In the genomic region with DNA sequence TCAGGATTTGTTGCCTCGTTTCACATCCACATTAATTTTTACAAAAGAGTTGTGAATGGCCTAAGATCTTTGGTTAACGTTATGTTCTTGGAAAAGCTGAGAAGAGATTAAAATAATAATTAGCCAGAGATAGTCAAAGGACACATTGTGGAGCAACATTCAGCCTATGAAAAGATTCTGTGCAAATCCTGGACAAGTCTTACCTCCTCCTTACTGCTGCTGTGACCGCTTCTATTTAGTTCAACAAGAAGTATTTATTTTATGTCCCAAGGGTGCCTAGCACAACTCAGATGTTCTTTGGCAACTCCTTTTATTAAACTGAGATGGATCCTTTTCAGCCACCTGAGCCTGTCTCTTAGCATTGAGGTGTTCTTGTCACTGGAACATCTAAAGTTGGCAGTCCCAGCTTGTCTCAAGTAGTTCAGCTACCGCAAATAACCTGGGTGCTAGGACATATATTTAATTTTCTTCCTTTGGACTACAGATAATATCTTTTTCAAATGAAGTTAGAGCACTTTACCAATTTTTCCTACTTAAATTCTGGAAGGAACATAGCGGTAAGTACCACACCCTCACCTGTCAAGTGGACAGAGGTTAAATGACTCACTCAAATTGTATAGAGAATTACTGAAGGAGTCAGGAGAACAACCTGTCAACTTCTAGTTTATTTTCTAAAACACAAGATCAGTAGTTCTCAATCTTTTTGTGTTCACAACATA, we compare ENCODE assay signal across 29 cellular contexts.
DNase-seq lines count a peak whose midpoint lies in the region; ATAC-seq and TF ChIP-seq lines count a peak whose summit lies in the region.
"Had no signal": no experiment of that assay in that cellular context is flagged by ENCODE, and none has a peak within 500 bp of the region (broad histone marks: within the 10 kb centered on the region; RNA-seq: fewer than 3 reads in every experiment).

No MANE protein-coding gene starts in this region.

- peak overlapping the region; percentile 51 for H3K4me2 ChIP-seq in HCT116 (ENCODE audit: low read length)
- H3K4me2 ChIP-seq: SK-N-SH had no signal

- ATAC-seq in HCT116 (no peak), lower lobe of right lung (peak; percentile 39 to 76), gastrocnemius medialis (peak; percentile 89), HG03571 (IDR thresholded peaks at IDR 0.05; ENCODE audit: unreplicated experiment) (no peak)
- ATAC-seq: WTC11 had no signal

- peaks cover 11% of the 10 kb centered on the region; the same call in 1 of the 2 replicates for H4K20me1 ChIP-seq in HCT116 (ENCODE audit: insufficient read depth)

- H3K4me3 ChIP-seq in HCT116 (replicated peaks in 1 of 2; ENCODE audit: low read depth in 1 of 2, low read length in 2 of 2) (no peak overlapping the region), lower lobe of right lung (no peak overlapping the region), gastrocnemius medialis (peak overlapping the region in 2 of 4 donors; percentile 6)
- H3K4me3 ChIP-seq: ascending aorta, BLaER1, heart right ventricle, right atrium auricular region, stomach, thyroid gland had no signal

- intact Hi-C loops in HCT116 (cut with micrococcal nuclease) (no loop called here), lower lobe of right lung (cut with DNase I) (no loop called here), gastrocnemius medialis (cut with DNase I; ENCODE audit: low total_unique reads) (no loop called here)

- TF ChIP-seq RAD21 in HCT116 (IDR thresholded peaks at IDR 0.05; ENCODE audit: low read depth): no peak

- DNase-seq in HCT116 (ENCODE audit: low read depth, low spot score) (peak; percentile 4), RWPE1 (ENCODE audit: low spot score) (peak; percentile 13), lower lobe of right lung (no peak), gastrocnemius medialis (peak; percentile 18 to 36), NCI-H1105 treated with DMSO at 0.1 percent for 48 hours (lab: John Stamatoyannopoulos, UW) (no peak), amygdala (lab: John Stamatoyannopoulos, UW) (no peak), GM10266 (ENCODE audit: extremely low spot score) (no peak)
- DNase-seq: activated CD4-positive, alpha-beta T cell treated with anti-CD3 and anti-CD28 coated beads, Interleukin-2, amount 50 U/mL, for 1 hour; activated gamma-delta T cell; activated naive CD8-positive, alpha-beta T cell treated with anti-CD3 and anti-CD28 coated beads, Interleukin-2, amount 10 ng/mL, durations not matched to agents 7 days and 5 days; activated T-cell treated with anti-CD3 and anti-CD28 coated beads, Interleukin-2, amount 50 U/mL, for 1 hour; dermis blood vessel endothelial cell; endodermal cell; foreskin fibroblast; heart right ventricle; Kasumi-1; mammary epithelial cell; MV-4-11; NCI-H2107; SK-N-SH; stimulated activated CD4-positive, alpha-beta T cell treated with anti-CD3 and anti-CD28 coated beads, Interleukin-12 subunit alpha, Interleukin-12 subunit beta, amount 100 ng/mL, for 4 hours; stimulated activated CD4-positive, alpha-beta T cell treated with anti-CD3 and anti-CD28 coated beads, Interleukin-4, amount 100 ng/mL, for 1 hour; thyroid gland had no signal

- POLR2A ChIA-PET in HCT116 (lab: Charles Lee): no interaction called here
- POLR2A ChIA-PET in RWPE1 (lab: Yijun Ruan, JAX; ENCODE audit: low non-redundant PET): no interaction called here

- H3K4me1 ChIP-seq in HCT116 (ENCODE audit: control insufficient read depth in 1 of 2, insufficient read depth in 2 of 2, low read length in 2 of 2) (peaks cover 9 to 38% of the 10 kb centered on the region in 2 experiments), lower lobe of right lung (peaks cover 15% of the 10 kb centered on the region), gastrocnemius medialis (peaks cover 26 to 28% of the 10 kb centered on the region in 2 donors)
- H3K4me1 ChIP-seq: thyroid gland had no signal

- CTCF ChIA-PET in HCT116 (lab: Charles Lee) (interaction anchor here (1.5 kb wide), 1 partner anchor 57 kb away, joined by 3 read pairs; no protein-coding TSS in a partner anchor), RWPE1 (lab: Yijun Ruan, JAX) (no interaction called here)

- TF ChIP-seq CTCF in HCT116 (IDR thresholded peaks at IDR 0.05 in 2 of 3, conservative IDR thresholded peaks at IDR 0.05 in 1 of 3; ENCODE audit: borderline replicate concordance in 1 of 3, insufficient read depth in 1 of 3, low read depth in 2 of 3, low read length in 2 of 3): no peak
- no peak for TF ChIP-seq CTCF in RWPE1 (conservative IDR thresholded peaks at IDR 0.05; ENCODE audit: low read depth)
- TF ChIP-seq CTCF in lower lobe of right lung (IDR thresholded peaks at IDR 0.05): no peak
- TF ChIP-seq CTCF in gastrocnemius medialis (IDR thresholded peaks at IDR 0.05 in 4 of 5, conservative IDR thresholded peaks at IDR 0.05 in 1 of 5): no peak
- TF ChIP-seq CTCF in GM10266 (IDR thresholded peaks at IDR 0.05; ENCODE audit: control insufficient read depth, insufficient read depth, low read depth, missing control alignments): no peak

- BruUV-seq in HCT116 (replicated peaks; lab: Mats Ljungman, UMichigan): no TSS peak

- 0 out of 2 replicates have a peak overlapping the region, but pooled peaks have one; percentile 14 for H3K9ac ChIP-seq in HCT116 (ENCODE audit: low read length)
- H3K9ac ChIP-seq: SK-N-SH had no signal

- no peak overlapping the region for H3K27ac ChIP-seq in HCT116 (ENCODE audit: low read depth, low read length)
- H3K27ac ChIP-seq in RWPE1: no peak overlapping the region
- H3K27ac ChIP-seq in lower lobe of right lung: no peak overlapping the region
- peak overlapping the region; percentile 55 to 87 (median 66) for H3K27ac ChIP-seq in gastrocnemius medialis
- H3K27ac ChIP-seq: ascending aorta, BLaER1, right atrium auricular region, thyroid gland had no signal

- in situ Hi-C loops in gastrocnemius medialis (cut with MboI; ENCODE audit: low sequenced_read_pairs in 4 of 4): no loop called here

- no peaks in the 10 kb centered on the region; the same call in 1 of the 2 replicates for H3K79me2 ChIP-seq in HCT116 (ENCODE audit: insufficient read depth, low read length)

- no peaks in the 10 kb centered on the region for H3K9me2 ChIP-seq in HCT116 (ENCODE audit: insufficient read depth)
- H3K9me2 ChIP-seq: SK-N-SH had no signal

- RAD21 ChIA-PET in HCT116 (lab: Charles Lee; ENCODE audit: low non-redundant PET in 1 of 2, low total read pairs in 2 of 2, uncharacterized antibody in 2 of 2, unreplicated experiment in 2 of 2): no interaction called here

- TF ChIP-seq POLR2A in HCT116 (IDR thresholded peaks at IDR 0.05; ENCODE audit: borderline replicate concordance, extremely low read depth, insufficient read depth, insufficient read length): no peak
- no peak for TF ChIP-seq POLR2A in gastrocnemius medialis (IDR thresholded peaks at IDR 0.05)

- no peak overlapping the region for H2AFZ ChIP-seq in HCT116 (ENCODE audit: low read depth, low read length, poor library complexity, severe bottlenecking)

- H3K9me3 ChIP-seq in HCT116 (ENCODE audit: control insufficient read depth in 1 of 2, insufficient read depth in 1 of 2, low read depth in 1 of 2, low read length in 2 of 2) (no peaks in the 10 kb centered on the region), lower lobe of right lung (no peaks in the 10 kb centered on the region), gastrocnemius medialis (no peaks in the 10 kb centered on the region)
- H3K9me3 ChIP-seq: ascending aorta, BLaER1, heart right ventricle, right atrium auricular region, SK-N-SH, stomach, thyroid gland had no signal

- H3K27me3 ChIP-seq in HCT116 (ENCODE audit: insufficient read depth, low read length) (no peaks in the 10 kb centered on the region), lower lobe of right lung (ENCODE audit: low read depth) (no peaks in the 10 kb centered on the region), gastrocnemius medialis (no peaks in the 10 kb centered on the region)
- H3K27me3 ChIP-seq: ascending aorta, BLaER1, heart right ventricle, right atrium auricular region, stomach, thyroid gland had no signal

- H3K36me3 ChIP-seq in HCT116 (ENCODE audit: control insufficient read depth in 1 of 2, insufficient read depth in 2 of 2, low read length in 2 of 2) (no peaks in the 10 kb centered on the region), lower lobe of right lung (peaks cover 20% of the 10 kb centered on the region), gastrocnemius medialis (no peaks in the 10 kb centered on the region)
- H3K36me3 ChIP-seq: right atrium auricular region, thyroid gland had no signal

TF ChIP-seq in HCT116, 20 proteins besides CTCF, POLR2A, EP300 and RAD21:
- TF ChIP-seq ZNF274 (IDR thresholded peaks at IDR 0.05; ENCODE audit: low read depth, low read length) (no peak), ELF1 (IDR thresholded peaks at IDR 0.05; ENCODE audit: borderline replicate concordance, low read depth) (no peak), POLR2AphosphoS5 (IDR thresholded peaks at IDR 0.05; ENCODE audit: low read depth, low read length) (no peak), YY1 (IDR thresholded peaks at IDR 0.05; ENCODE audit: extremely low read depth, insufficient replicate concordance, low read depth, low read length) (no peak), ATF3 (IDR thresholded peaks at IDR 0.05) (no peak)
TF ChIP-seq in HCT116: peak in this region for 0.

Comparison
In these comparisons a context has a peak if more than half of its experiments do, and no peak if none do; other contexts are left out.
1. ATAC-seq: peak in lower lobe of right lung (2 of 2) and gastrocnemius medialis (2 of 2); none in HCT116 (single experiment) and HG03571 (single experiment).
2. DNase-seq: peak in HCT116 (single experiment), RWPE1 (single experiment) and gastrocnemius medialis (2 of 2); none in lower lobe of right lung (single experiment), NCI-H1105 treated with DMSO at 0.1 percent for 48 hours (single experiment), amygdala (0 of 56) and GM10266 (single experiment).
3. H3K27ac ChIP-seq: peak in gastrocnemius medialis (4 of 4); none in HCT116 (single experiment), RWPE1 (single experiment) and lower lobe of right lung (single experiment).